ENCODE assay signal across 9 cellular contexts in the genomic region with DNA sequence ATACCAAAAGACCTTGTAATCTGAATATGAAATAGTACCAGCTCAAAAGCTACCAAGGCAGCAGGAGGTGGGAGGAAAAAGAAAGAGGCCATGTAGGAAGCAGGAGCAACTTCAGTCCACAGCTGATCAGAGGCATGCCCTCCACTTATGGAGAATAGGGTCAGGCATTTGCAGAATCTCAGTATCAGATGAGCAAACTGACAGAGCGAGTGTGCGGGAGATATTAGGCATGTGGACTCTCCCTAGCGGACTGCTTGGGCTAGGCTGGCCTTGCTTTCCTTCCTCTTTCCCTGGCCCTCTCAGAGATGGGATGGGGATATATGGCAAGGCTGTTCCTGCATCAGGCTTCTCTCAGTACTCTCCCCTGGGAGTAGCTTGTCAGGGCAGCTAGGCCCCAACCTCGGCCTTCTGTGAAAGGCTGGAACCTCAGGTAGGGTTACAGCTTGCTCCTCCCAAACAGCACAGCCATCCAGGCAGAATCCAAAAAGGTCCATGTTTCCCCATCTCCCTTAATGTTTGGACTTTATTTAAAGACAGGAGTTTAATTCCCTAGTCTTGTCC. TPM values are rescaled to one million over a fixed set of nuclear protein-coding genes. Genes with fewer than 3 reads are reported as not detected.
DNase-seq lines count a peak whose midpoint lies in the region; ATAC-seq and TF ChIP-seq lines count a peak whose summit lies in the region.
"Had no signal": no experiment of that assay in that cellular context is flagged by ENCODE, and none has a peak within 500 bp of the region (broad histone marks: within the 10 kb centered on the region; RNA-seq: fewer than 3 reads in every experiment).

No MANE protein-coding gene starts in this region.

- H3K36me3 Mint-ChIP-seq in CD8-positive, alpha-beta T cell = no peaks in the 10 kb centered on the region
- H3K36me3 Mint-ChIP-seq in dendritic cell treated with granulocyte-macrophage colony-stimulating factor and Interleukin-4, amounts not matched to agents 40 ng/mL and 50 ng/mL, for 4 days (ENCODE audit: low read depth) = no peaks in the 10 kb centered on the region

- DNase-seq in CD8-positive, alpha-beta T cell = no peak
- DNase-seq in NAMALWA (ENCODE audit: low spot score) = peak; percentile 33
- no peak for DNase-seq in SK-N-SH
- no peak for DNase-seq in G401 (ENCODE audit: low spot score)
- DNase-seq: NCI-H2029; stimulated activated naive CD4-positive, alpha-beta T cell treated with Interleukin-2 at 50 U/mL for 16 hours had no signal

- H3K9me2 ChIP-seq in SK-N-SH = no peaks in the 10 kb centered on the region

- TF ChIP-seq EP300 in SK-N-SH (IDR thresholded peaks at IDR 0.05; ENCODE audit: borderline replicate concordance in 1 of 2, low read depth in 1 of 2, low read length in 1 of 2) = no peak

- H3K9me3 ChIP-seq in CD8-positive, alpha-beta T cell (ENCODE audit: low read length) = no peaks in the 10 kb centered on the region
- H3K9me3 ChIP-seq in parathyroid adenoma (ENCODE audit: control insufficient read depth, low read length) (no peaks in the 10 kb centered on the region), SK-N-SH (no peaks in the 10 kb centered on the region)

- peak overlapping the region; percentile 65 for H3K4me3 Mint-ChIP-seq in CD8-positive, alpha-beta T cell
- no peak overlapping the region for H3K4me3 Mint-ChIP-seq in dendritic cell treated with granulocyte-macrophage colony-stimulating factor and Interleukin-4, amounts not matched to agents 40 ng/mL and 50 ng/mL, for 4 days

- POLR2A ChIA-PET in CD8-positive, alpha-beta T cell (lab: Charles Lee) = interaction anchor here (1.1 to 2.5 kb wide), 6 partner anchors 24 to 248 kb away, joined by 3 to 15 read pairs (median 4); no protein-coding TSS in a partner anchor
- POLR2A ChIA-PET in SK-N-SH (lab: Yijun Ruan, JAX) = no interaction called here

- CTCF ChIA-PET in CD8-positive, alpha-beta T cell (lab: Charles Lee) = interaction anchor here (0.7 to 2.1 kb wide), 8 partner anchors 27 to 264 kb away, joined by 3 to 10 read pairs (median 3); no protein-coding TSS in a partner anchor
- CTCF ChIA-PET in SK-N-SH (lab: Yijun Ruan, JAX) = no interaction called here

- H3K9ac ChIP-seq in parathyroid adenoma (no peak overlapping the region), SK-N-SH (no peak overlapping the region)

- peak overlapping the region; percentile 91 for H3K27ac Mint-ChIP-seq in CD8-positive, alpha-beta T cell
- H3K27ac Mint-ChIP-seq in dendritic cell treated with granulocyte-macrophage colony-stimulating factor and Interleukin-4, amounts not matched to agents 40 ng/mL and 50 ng/mL, for 4 days = peak overlapping the region; percentile 52

- H4K20me1 ChIP-seq in SK-N-SH (ENCODE audit: insufficient read depth) = no peaks in the 10 kb centered on the region

- H3K4me2 ChIP-seq in parathyroid adenoma (ENCODE audit: low read length) (no peak overlapping the region), SK-N-SH (no peak overlapping the region)

- no peaks in the 10 kb centered on the region for H3K36me3 ChIP-seq in CD8-positive, alpha-beta T cell (ENCODE audit: insufficient read depth, low read length)
- H3K36me3 ChIP-seq in parathyroid adenoma (ENCODE audit: control insufficient read depth, insufficient read depth, low read length) (no peaks in the 10 kb centered on the region), SK-N-SH (replicated peaks in 1 of 2; ENCODE audit: control insufficient read depth in 1 of 2, insufficient read depth in 2 of 2, low read length in 1 of 2) (no peaks in the 10 kb centered on the region)

- H3K27me3 Mint-ChIP-seq in CD8-positive, alpha-beta T cell (ENCODE audit: low read depth) = no peaks in the 10 kb centered on the region
- H3K27me3 Mint-ChIP-seq in dendritic cell treated with granulocyte-macrophage colony-stimulating factor and Interleukin-4, amounts not matched to agents 40 ng/mL and 50 ng/mL, for 4 days = peaks cover 28% of the 10 kb centered on the region

- H3F3A ChIP-seq in SK-N-SH (replicated peaks; ENCODE audit: insufficient read depth) = no peaks in the 10 kb centered on the region

- H2AFZ ChIP-seq in parathyroid adenoma (no peak overlapping the region), SK-N-SH (ENCODE audit: low read depth) (no peak overlapping the region)

- in situ Hi-C loops in G401 (cut with HindIII; ENCODE audit: low sequenced_read_pairs) = no loop called here

- H3K27me3 ChIP-seq in CD8-positive, alpha-beta T cell (ENCODE audit: insufficient read depth, low read length) = no peaks in the 10 kb centered on the region
- H3K27me3 ChIP-seq in parathyroid adenoma (ENCODE audit: control insufficient read depth, insufficient read depth, low read length) = no peaks in the 10 kb centered on the region
- no peaks in the 10 kb centered on the region for H3K27me3 ChIP-seq in SK-N-SH (ENCODE audit: insufficient read depth)

- ATAC-seq in CD8-positive, alpha-beta T cell = no peak
- no peak for ATAC-seq in HG03039 (IDR thresholded peaks at IDR 0.05; ENCODE audit: unreplicated experiment)

- TF ChIP-seq CTCF in CD8-positive, alpha-beta T cell (IDR thresholded peaks at IDR 0.05) = no peak
- TF ChIP-seq CTCF in parathyroid adenoma (IDR thresholded peaks at IDR 0.05) (no peak), SK-N-SH (IDR thresholded peaks at IDR 0.05) (no peak)

- intact Hi-C loops in CD8-positive, alpha-beta T cell (cut with DNase I, micrococcal nuclease) = loop anchor here (2.0 to 5.0 kb wide), 4 partner anchors 24 to 74 kb away; no protein-coding TSS in a partner anchor
- intact Hi-C loops in dendritic cell treated with granulocyte-macrophage colony-stimulating factor and Interleukin-4, amounts not matched to agents 40 ng/mL and 50 ng/mL, for 4 days (cut with micrococcal nuclease) = loop anchor here (10.0 kb wide), 1 partner anchor 256 kb away; no protein-coding TSS in a partner anchor

- TF ChIP-seq RAD21 in SK-N-SH (IDR thresholded peaks at IDR 0.05; ENCODE audit: low read length) = no peak

- peak overlapping the region; percentile 26 for H3K27ac ChIP-seq in CD8-positive, alpha-beta T cell (ENCODE audit: low read depth, low read length)
- H3K27ac ChIP-seq in parathyroid adenoma (peak overlapping the region; percentile 68), SK-N-SH (ENCODE audit: low read depth in 2 of 2, low read length in 1 of 2) (no peak overlapping the region)

- H3K79me2 ChIP-seq in parathyroid adenoma (no peaks in the 10 kb centered on the region), SK-N-SH (ENCODE audit: insufficient read depth) (no peaks in the 10 kb centered on the region)

- no peak overlapping the region for H3K4me3 ChIP-seq in CD8-positive, alpha-beta T cell (ENCODE audit: low read depth, low read length)
- no peak overlapping the region for H3K4me3 ChIP-seq in parathyroid adenoma (ENCODE audit: low read depth, low read length)
- H3K4me3 ChIP-seq in SK-N-SH (ENCODE audit: low read depth in 2 of 2, low read length in 1 of 2) = no peak overlapping the region

- H3K4me1 Mint-ChIP-seq in CD8-positive, alpha-beta T cell (ENCODE audit: low read depth) = peaks cover 85% of the 10 kb centered on the region
- H3K4me1 Mint-ChIP-seq in dendritic cell treated with granulocyte-macrophage colony-stimulating factor and Interleukin-4, amounts not matched to agents 40 ng/mL and 50 ng/mL, for 4 days (ENCODE audit: low read depth) = peaks cover 59% of the 10 kb centered on the region

- H3K4me1 ChIP-seq in CD8-positive, alpha-beta T cell (ENCODE audit: insufficient read depth, low read length) = peaks cover 83% of the 10 kb centered on the region
- H3K4me1 ChIP-seq in parathyroid adenoma (no peaks in the 10 kb centered on the region), SK-N-SH (ENCODE audit: control insufficient read depth in 1 of 2, insufficient read depth in 2 of 2, low read depth in 1 of 2, low read length in 1 of 2) (no peaks in the 10 kb centered on the region; a peak in 1 of 4 replicates)

- no peaks in the 10 kb centered on the region for H3K9me3 Mint-ChIP-seq in CD8-positive, alpha-beta T cell
- H3K9me3 Mint-ChIP-seq in dendritic cell treated with granulocyte-macrophage colony-stimulating factor and Interleukin-4, amounts not matched to agents 40 ng/mL and 50 ng/mL, for 4 days = no peaks in the 10 kb centered on the region

- 97% methylated on average over 4 of the region's 4 CpGs for WGBS in SK-N-SH (ENCODE audit: low lambda C conversion rate)

TF ChIP-seq in SK-N-SH, 30 proteins besides CTCF, POLR2A, EP300 and RAD21:
- TF ChIP-seq RCOR1 (IDR thresholded peaks at IDR 0.05; ENCODE audit: low read length) (no peak), GATA2 (CRISPR knock-in tag; IDR thresholded peaks at IDR 0.05) (no peak)

RNA-seq across cellular contexts. Expression of gene ETS1, which starts 37.0 kb away (rescaled TPM):
- 100 to 1,000 TPM; 338 to 345 TPM for total RNA-seq in CD8-positive, alpha-beta T cell
- 14.5 and 17.4 TPM in 2 replicates for polyA plus RNA-seq in SK-N-SH (2012; rRNA removed)
- 14.8 and 15.5 TPM in 2 replicates for polyA plus RNA-seq in SK-N-SH (2012; cell fraction: cytosol; rRNA removed)
- polyA plus RNA-seq in SK-N-SH (2012; cell fraction: nucleus; rRNA removed) = 11.9 and 17.6 TPM in 2 replicates
- 50.3 and 61.7 TPM in 2 replicates for total RNA-seq in G401 (2014; rRNA removed; shearing (Covaris generic))

Comparison
In these comparisons a context has a peak if more than half of its experiments do, and no peak if none do; other contexts are left out.
1. H3K27ac ChIP-seq: peak in CD8-positive, alpha-beta T cell (single experiment) and parathyroid adenoma (single experiment); none in SK-N-SH (0 of 2).